ENCODE assay signal across 1 cellular context in genomic region chr1:111161843-111162242, GRCh38.
TF ChIP-seq lines count a peak whose summit lies in the region.

No MANE protein-coding gene starts in this region.

TF ChIP-seq in K562, 482 proteins besides CTCF, POLR2A, EP300 and RAD21 (continued from another document and continues in another):
- TF ChIP-seq THRAP3 (IDR thresholded peaks at IDR 0.05; ENCODE audit: borderline replicate concordance) (no peak), RBBP5 (IDR thresholded peaks at IDR 0.05; ENCODE audit: borderline replicate concordance, insufficient read depth, low read length, poor library complexity, severe bottlenecking) (no peak), ZNF449 (CRISPR knock-in tag; IDR thresholded peaks at IDR 0.05) (peak; percentile 83), RFX5 (IDR thresholded peaks at IDR 0.05; ENCODE audit: low read depth, low read length) (no peak), ZSCAN32 (CRISPR knock-in tag; IDR thresholded peaks at IDR 0.05) (no peak), PYGO2 (tag; IDR thresholded peaks at IDR 0.05) (peak; percentile 90), NUFIP1 (IDR thresholded peaks at IDR 0.05; ENCODE audit: partially characterized antibody) (no peak), ZNF24 (IDR thresholded peaks at IDR 0.05) (no peak; the same call in 1 of the 2 replicates), JUN (IDR thresholded peaks at IDR 0.05; ENCODE audit: borderline replicate concordance, low read depth, low read length) (peak; percentile 41; the same call in 1 of the 2 replicates), JUN (CRISPR knock-in tag; IDR thresholded peaks at IDR 0.05; ENCODE audit: borderline replicate concordance) (no peak), ZFX (CRISPR knock-in tag; IDR thresholded peaks at IDR 0.05) (no peak), SFPQ (IDR thresholded peaks at IDR 0.05; ENCODE audit: low read depth, low read length) (no peak), MXD1 (CRISPR knock-in tag; IDR thresholded peaks at IDR 0.05; ENCODE audit: borderline replicate concordance, poor library complexity, severe bottlenecking) (no peak), MTF1 (CRISPR knock-in tag; IDR thresholded peaks at IDR 0.05; ENCODE audit: borderline replicate concordance) (no peak), HBP1 (CRISPR knock-in tag; IDR thresholded peaks at IDR 0.05) (peak; percentile 88), TAF9B (IDR thresholded peaks at IDR 0.05; ENCODE audit: partially characterized antibody) (no peak), PATZ1 (CRISPR knock-in tag; IDR thresholded peaks at IDR 0.05; ENCODE audit: borderline replicate concordance) (no peak), CBFB (CRISPR knock-in tag; IDR thresholded peaks at IDR 0.05) (no peak), CXXC5 (CRISPR knock-in tag; IDR thresholded peaks at IDR 0.05) (peak; percentile 68), SMARCC2 (IDR thresholded peaks at IDR 0.05; ENCODE audit: low read depth) (peak; percentile 98), KLF13 (tag; IDR thresholded peaks at IDR 0.05; ENCODE audit: borderline replicate concordance, low read depth) (no peak), UBTF (IDR thresholded peaks at IDR 0.05; ENCODE audit: borderline replicate concordance in 1 of 2, low read depth in 2 of 2, low read length in 2 of 2) (no peak), NBN (IDR thresholded peaks at IDR 0.05; ENCODE audit: low read depth) (peak; percentile 88), ZNF551 (CRISPR knock-in tag; IDR thresholded peaks at IDR 0.05) (no peak), PREB (CRISPR knock-in tag; IDR thresholded peaks at IDR 0.05) (no peak), TBL1XR1 (IDR thresholded peaks at IDR 0.05; ENCODE audit: low read length in 2 of 2) (peak; percentile 41 to 98; a peak in 3 of 4 replicates), KLF16 (IDR thresholded peaks at IDR 0.05) (peak; percentile 97), ZNF609 (CRISPR knock-in tag; IDR thresholded peaks at IDR 0.05; ENCODE audit: borderline replicate concordance) (no peak), USF2 (CRISPR knock-in tag; IDR thresholded peaks at IDR 0.05) (no peak), NCOA4 (IDR thresholded peaks at IDR 0.05; ENCODE audit: partially characterized antibody) (peak; percentile 87), ZNF75A (CRISPR knock-in tag; IDR thresholded peaks at IDR 0.05) (peak; percentile 57; the same call in 1 of the 2 replicates), PCBP1 (IDR thresholded peaks at IDR 0.05; ENCODE audit: low read depth, low read length, poor library complexity, severe bottlenecking) (no peak), ZNF780A (CRISPR knock-in tag; IDR thresholded peaks at IDR 0.05) (no peak), HOMEZ (CRISPR knock-in tag; IDR thresholded peaks at IDR 0.05) (peak; percentile 26; the same call in 1 of the 2 replicates), HNRNPK (IDR thresholded peaks at IDR 0.05; ENCODE audit: low read depth, low read length, poor library complexity, severe bottlenecking) (no peak), STAT5A (IDR thresholded peaks at IDR 0.05; ENCODE audit: borderline replicate concordance, low read length) (peak; percentile 91), BCL6 (CRISPR knock-in tag; IDR thresholded peaks at IDR 0.05) (peak; percentile 61; the same call in 1 of the 2 replicates), ID3 (CRISPR knock-in tag; IDR thresholded peaks at IDR 0.05) (no peak), ID3 (tag; IDR thresholded peaks at IDR 0.05) (no peak), TCF7L2 (IDR thresholded peaks at IDR 0.05; ENCODE audit: low read depth, low read length) (no peak), EP400 (IDR thresholded peaks at IDR 0.05) (peak; percentile 53; the same call in 1 of the 2 replicates), KDM4B (IDR thresholded peaks at IDR 0.05; ENCODE audit: borderline replicate concordance in 2 of 2, low read depth in 1 of 2) (no peak), MYBL2 (IDR thresholded peaks at IDR 0.05; ENCODE audit: low read depth) (no peak; the same call in 1 of the 2 replicates), MYBL2 (CRISPR knock-in tag; IDR thresholded peaks at IDR 0.05; ENCODE audit: borderline replicate concordance) (no peak), WHSC1 (IDR thresholded peaks at IDR 0.05; ENCODE audit: low read length) (no peak)
